In genomic region chr16:82476786-82477185, GRCh38 we compare ENCODE assay signal across 20 cellular contexts.
"Had no signal": no experiment of that assay in that cellular context is flagged by ENCODE, and none has a peak within 500 bp of the region (broad histone marks: within the 10 kb centered on the region; RNA-seq: fewer than 3 reads in every experiment).

No MANE protein-coding gene starts in this region.

- H3K4me3 Mint-ChIP-seq: dendritic cell treated with granulocyte-macrophage colony-stimulating factor and Interleukin-4, amounts not matched to agents 40 ng/mL and 50 ng/mL, for 4 days; effector memory CD8-positive, alpha-beta T cell; immature natural killer cell; mesothelial cell of epicardium; naive B cell had no signal

- H3K27ac ChIP-seq: colonic mucosa, esophagus muscularis mucosa, foreskin keratinocyte, gastroesophageal sphincter, heart left ventricle, hepatocyte, left lung, lower lobe of right lung had no signal

- DNase-seq: colonic mucosa; cortex of kidney; effector CD8-positive, alpha-beta T cell; effector memory CD8-positive, alpha-beta T cell; foreskin keratinocyte; heart left ventricle; hypothalamus; immature natural killer cell; left cardiac atrium; left lung; left ventricle myocardium superior; lower lobe of right lung; mesenchymal stem cell; mucosa of descending colon; naive B cell had no signal

- ATAC-seq: effector memory CD8-positive, alpha-beta T cell; foreskin keratinocyte; gastroesophageal sphincter; heart left ventricle; left cardiac atrium; left lung; left ventricle myocardium superior; lower lobe of right lung; mucosa of descending colon had no signal

- H3K4me1 ChIP-seq: colonic mucosa, esophagus muscularis mucosa, foreskin keratinocyte, gastroesophageal sphincter, heart left ventricle, left lung, lower lobe of right lung had no signal

- H3K9me3 Mint-ChIP-seq: dendritic cell treated with granulocyte-macrophage colony-stimulating factor and Interleukin-4, amounts not matched to agents 40 ng/mL and 50 ng/mL, for 4 days; mesothelial cell of epicardium had no signal

- H3K27me3 ChIP-seq: colonic mucosa, left lung had no signal

- H3K9me3 ChIP-seq: colonic mucosa, esophagus muscularis mucosa, left lung, lower lobe of right lung, mucosa of descending colon had no signal

- H3K27ac Mint-ChIP-seq: dendritic cell treated with granulocyte-macrophage colony-stimulating factor and Interleukin-4, amounts not matched to agents 40 ng/mL and 50 ng/mL, for 4 days; effector memory CD8-positive, alpha-beta T cell; immature natural killer cell; mesothelial cell of epicardium had no signal

- H3K36me3 ChIP-seq: colonic mucosa, esophagus muscularis mucosa, gastroesophageal sphincter, heart left ventricle, left lung, lower lobe of right lung had no signal

- H3K4me3 ChIP-seq: colonic mucosa, esophagus muscularis mucosa, gastroesophageal sphincter, heart left ventricle, hepatocyte, left lung, lower lobe of right lung, mucosa of descending colon had no signal

- H3K4me1 Mint-ChIP-seq: immature natural killer cell, mesothelial cell of epicardium, naive B cell had no signal

- H3K36me3 Mint-ChIP-seq: mesothelial cell of epicardium had no signal

- H3K27me3 Mint-ChIP-seq: dendritic cell treated with granulocyte-macrophage colony-stimulating factor and Interleukin-4, amounts not matched to agents 40 ng/mL and 50 ng/mL, for 4 days had no signal
